16 cellular contexts compared by ENCODE assay signal in genomic region chr12:112714166-112714565, GRCh38.
DNase-seq lines count a peak whose midpoint lies in the region; ATAC-seq and TF ChIP-seq lines count a peak whose summit lies in the region.
"Had no signal": no experiment of that assay in that cellular context is flagged by ENCODE, and none has a peak within 500 bp of the region (broad histone marks: within the 10 kb centered on the region; RNA-seq: fewer than 3 reads in every experiment).

No MANE protein-coding gene starts in this region.

- intact Hi-C loops in adrenal gland (cut with DNase I), result no loop called here

- no peak overlapping the region for H3K9ac ChIP-seq in neuronal stem cell (ENCODE audit: low read depth, low read length, poor library complexity)

- no peak for TF ChIP-seq POLR2A in adrenal gland (IDR thresholded peaks at IDR 0.05)

- TF ChIP-seq CTCF in epithelial cell of esophagus (IDR thresholded peaks at IDR 0.05; ENCODE audit: insufficient read depth, low read depth, low read length, missing control alignments) (no peak), adrenal gland (IDR thresholded peaks at IDR 0.05) (no peak)

- no peak overlapping the region for H3K4ac ChIP-seq in neuronal stem cell (ENCODE audit: low read length)

- no peak overlapping the region for H2AK5ac ChIP-seq in neuronal stem cell (ENCODE audit: low read depth, low read length)

- H3K79me1 ChIP-seq in neuronal stem cell (ENCODE audit: low read depth, low read length), result no peaks in the 10 kb centered on the region

- H3K27ac ChIP-seq in neuronal stem cell (replicated peaks; ENCODE audit: low read length) (no peak overlapping the region), adrenal gland (no peak overlapping the region)
- H3K27ac ChIP-seq: HL-60, SJCRH30 had no signal

- no peak overlapping the region for H2BK5ac ChIP-seq in neuronal stem cell (ENCODE audit: low read length)

- H3K9me3 ChIP-seq in neuronal stem cell (replicated peaks in 1 of 2; ENCODE audit: control insufficient read depth in 2 of 2, insufficient read depth in 1 of 2, low read depth in 1 of 2, low read length in 2 of 2) (no peaks in the 10 kb centered on the region), adrenal gland (replicated peaks in 1 of 3) (no peaks in the 10 kb centered on the region)
- H3K9me3 ChIP-seq: SJCRH30 had no signal

- H4K91ac ChIP-seq in neuronal stem cell (ENCODE audit: low read depth, low read length, poor library complexity), result no peak overlapping the region

- H3K4me3 ChIP-seq in epithelial cell of esophagus (ENCODE audit: low read length) (no peak overlapping the region), neuronal stem cell (ENCODE audit: low read length in 2 of 2) (no peak overlapping the region), adrenal gland (no peak overlapping the region)
- H3K4me3 ChIP-seq: GM12878, K562, SJCRH30 had no signal

- H3K14ac ChIP-seq in neuronal stem cell (ENCODE audit: low read length), result no peak overlapping the region

- no peak overlapping the region for H3K18ac ChIP-seq in neuronal stem cell (ENCODE audit: low read length)

- no peaks in the 10 kb centered on the region for H3K27me3 ChIP-seq in neuronal stem cell (ENCODE audit: control insufficient read depth in 3 of 3, insufficient read depth in 3 of 3, low read depth in 1 of 3, low read length in 3 of 3)
- peaks cover 3% of the 10 kb centered on the region for H3K27me3 ChIP-seq in adrenal gland
- H3K27me3 ChIP-seq: SJCRH30 had no signal

- no peak overlapping the region for H2BK12ac ChIP-seq in neuronal stem cell (ENCODE audit: low read length)

- no peak overlapping the region for H2BK15ac ChIP-seq in neuronal stem cell (ENCODE audit: low read length)

- no peak for ATAC-seq in HG02610 (IDR thresholded peaks at IDR 0.05; ENCODE audit: unreplicated experiment)
- ATAC-seq: CD8-positive, alpha-beta T cell; GM12878; HCT116; K562 had no signal

- H2AFZ ChIP-seq in neuronal stem cell (ENCODE audit: low read length), result peak overlapping the region; percentile 3

- H3K4me2 ChIP-seq in neuronal stem cell (ENCODE audit: insufficient read depth, low read length, poor library complexity, severe bottlenecking), result no peak overlapping the region

- H2BK120ac ChIP-seq in neuronal stem cell (ENCODE audit: low read depth, low read length), result no peak overlapping the region

- H4K8ac ChIP-seq in neuronal stem cell (ENCODE audit: low read depth, low read length), result no peak overlapping the region

- WGBS in neuronal stem cell (ENCODE audit: extremely low coverage in 2 of 2, insufficient read length in 2 of 2, insufficient replicate concordance in 1 of 2), 2 donors, result no CpG with 5 or more reads among the region's 7 CpGs
- WGBS in adrenal gland, 4 donors, result 52 to 69% (median 67%) methylated on average over 6 to 7 of the region's 7 CpGs

- H3K23ac ChIP-seq in neuronal stem cell (ENCODE audit: low read depth, low read length, poor library complexity), result no peak overlapping the region

- DNase-seq in ELR (ENCODE audit: low read depth) (peak; percentile 79), NCI-H460 (ENCODE audit: extremely low read depth, low read depth) (peak; percentile 14), epithelial cell of esophagus (ENCODE audit: low read depth) (peak; percentile 30), neuronal stem cell (ENCODE audit: low spot score) (no peak), medulla oblongata (ENCODE audit: extremely low spot score) (no peak), adrenal gland (no peak)
- DNase-seq: CD8-positive, alpha-beta T cell; NCI-H1092; NCI-H2107; NCI-H774; SJCRH30 had no signal

- H3K36me3 ChIP-seq in neuronal stem cell (replicated peaks in 1 of 2; ENCODE audit: control insufficient read depth in 2 of 2, insufficient read depth in 2 of 2, low read length in 2 of 2), result no peaks in the 10 kb centered on the region
- H3K36me3 ChIP-seq in adrenal gland (replicated peaks in 1 of 2), result no peaks in the 10 kb centered on the region
- H3K36me3 ChIP-seq: SJCRH30 had no signal

- H3K4me1 ChIP-seq in neuronal stem cell (ENCODE audit: control insufficient read depth in 2 of 2, insufficient read depth in 1 of 2, low read depth in 1 of 2, low read length in 2 of 2) (peaks cover 0 to 3% of the 10 kb centered on the region in 2 donors), adrenal gland (replicated peaks in 1 of 2) (no peaks in the 10 kb centered on the region)
- H3K4me1 ChIP-seq: SJCRH30 had no signal

Comparison
In these comparisons a context has a peak if more than half of its experiments do, and no peak if none do; other contexts are left out.
1. DNase-seq: peak in ELR (single experiment), NCI-H460 (single experiment) and epithelial cell of esophagus (single experiment); none in neuronal stem cell (single experiment), medulla oblongata (single experiment) and adrenal gland (0 of 7).